ENCODE assay signal across 19 cellular contexts in genomic region chr1:157132602-157133167, GRCh38. TPM values are rescaled to one million over a fixed set of nuclear protein-coding genes. Genes with fewer than 3 reads are reported as not detected.
DNase-seq lines count a peak whose midpoint lies in the region; ATAC-seq and TF ChIP-seq lines count a peak whose summit lies in the region.
"Had no signal": no experiment of that assay in that cellular context is flagged by ENCODE, and none has a peak within 500 bp of the region (broad histone marks: within the 10 kb centered on the region; RNA-seq: fewer than 3 reads in every experiment).

No MANE protein-coding gene starts in this region.

- peaks cover 93% of the 10 kb centered on the region for H3K36me3 Mint-ChIP-seq in stimulated activated naive CD8-positive, alpha-beta T cell treated with anti-CD3 and anti-CD28 coated beads, Interleukin-15, Interleukin-2, amounts not matched to agents 100 ng/mL and 50 ng/mL, for 24 hours (ENCODE audit: low read depth)

- peak overlapping the region; percentile 52 for H3K27ac Mint-ChIP-seq in stimulated activated naive CD8-positive, alpha-beta T cell treated with anti-CD3 and anti-CD28 coated beads, Interleukin-15, Interleukin-2, amounts not matched to agents 100 ng/mL and 50 ng/mL, for 24 hours

- peaks cover 60% of the 10 kb centered on the region for H3K4me1 Mint-ChIP-seq in stimulated activated naive CD8-positive, alpha-beta T cell treated with anti-CD3 and anti-CD28 coated beads, Interleukin-15, Interleukin-2, amounts not matched to agents 100 ng/mL and 50 ng/mL, for 24 hours (ENCODE audit: low read depth)

- H3K9me3 Mint-ChIP-seq in stimulated activated naive CD8-positive, alpha-beta T cell treated with anti-CD3 and anti-CD28 coated beads, Interleukin-15, Interleukin-2, amounts not matched to agents 100 ng/mL and 50 ng/mL, for 24 hours: no peaks in the 10 kb centered on the region

- ATAC-seq in stimulated activated naive CD8-positive, alpha-beta T cell treated with anti-CD3 and anti-CD28 coated beads, Interleukin-15, Interleukin-2, amounts not matched to agents 100 U/mL and 50 U/mL, for 24 hours: no peak
- peak; percentile 95 for ATAC-seq in esophagus mucosa
- ATAC-seq in HG03520 (IDR thresholded peaks at IDR 0.05; ENCODE audit: unreplicated experiment): no peak
- ATAC-seq: GM12878, pancreas, PC-3 had no signal

- H3K4me3 Mint-ChIP-seq in stimulated activated naive CD8-positive, alpha-beta T cell treated with anti-CD3 and anti-CD28 coated beads, Interleukin-15, Interleukin-2, amounts not matched to agents 100 ng/mL and 50 ng/mL, for 24 hours: no peak overlapping the region

- no peak for TF ChIP-seq CTCF in VCaP (conservative IDR thresholded peaks at IDR 0.05)

- H3K27ac ChIP-seq in VCaP: peak overlapping the region; percentile 16
- H3K27ac ChIP-seq: pancreas, testis had no signal

- no peaks in the 10 kb centered on the region for H3K27me3 Mint-ChIP-seq in stimulated activated naive CD8-positive, alpha-beta T cell treated with anti-CD3 and anti-CD28 coated beads, Interleukin-15, Interleukin-2, amounts not matched to agents 100 ng/mL and 50 ng/mL, for 24 hours

- no peak for DNase-seq in stimulated activated naive CD8-positive, alpha-beta T cell treated with anti-CD3 and anti-CD28 coated beads, Interleukin-15, Interleukin-2, amounts not matched to agents 100 U/mL and 50 U/mL, for 24 hours
- no peak for DNase-seq in 8988T
- DNase-seq in NCI-H345 treated with DMSO at 0.1 percent for 48 hours (lab: John Stamatoyannopoulos, UW; ENCODE audit: unreplicated experiment): no peak
- DNase-seq in SKM-1 (lab: John Stamatoyannopoulos, UW; ENCODE audit: unreplicated experiment): no peak
- DNase-seq: activated CD4-positive, alpha-beta T cell treated with anti-CD3 and anti-CD28 coated beads for 1 hour; activated gamma-delta T cell treated with Interleukin-2 at 50 U/mL for 16 hours; glutamatergic neuron; NCI-H1417 treated with DMSO at 0.1 percent for 48 hours; NCI-H510A; pancreas; PC-3; testis had no signal

RNA-seq across cellular contexts. Expression of gene ETV3, which starts 5.5 kb away (rescaled TPM):
- total RNA-seq in esophagus mucosa: 40.7 TPM

RNA-seq across cellular contexts. Expression of gene ETV3L, which starts 33.1 kb away (rescaled TPM):
- total RNA-seq in esophagus mucosa: not detected
- total RNA-seq: kidney epithelial cell, mucosa of gallbladder, pancreas, PC-3 had no signal
